In the genomic region with DNA sequence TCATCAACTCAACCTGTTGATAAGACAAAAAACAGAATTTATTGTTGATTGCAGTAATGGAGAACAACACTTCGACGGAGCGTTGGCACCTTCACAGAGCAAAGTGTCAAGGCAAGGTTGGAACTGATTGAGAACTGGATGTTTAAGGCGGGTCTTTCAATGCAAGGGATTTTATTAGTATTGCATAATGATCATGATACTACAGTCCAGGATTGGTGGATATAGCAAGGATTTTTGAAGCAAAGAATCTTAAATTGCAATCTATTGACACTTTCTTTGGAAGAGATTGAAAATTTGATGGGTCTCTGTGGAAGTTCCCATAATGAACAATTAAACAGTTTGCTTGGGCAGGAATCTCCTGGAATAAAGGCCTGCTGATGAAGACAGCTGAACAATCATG, we compare ENCODE assay signal across 9 cellular contexts. TPM values are rescaled to one million over a fixed set of nuclear protein-coding genes. Genes with fewer than 3 reads are reported as not detected.
DNase-seq lines count a peak whose midpoint lies in the region; ATAC-seq, FAIRE-seq and TF ChIP-seq lines count a peak whose summit lies in the region.
"Had no signal": no experiment of that assay in that cellular context is flagged by ENCODE, and none has a peak within 500 bp of the region (broad histone marks: within the 10 kb centered on the region; RNA-seq: fewer than 3 reads in every experiment).

No MANE protein-coding gene starts in this region.

- 0 out of 2 replicates have a peak overlapping the region, but pooled peaks have one; percentile 89 for H3K4me3 ChIP-seq in PC-3 (ENCODE audit: low read length)
- peak overlapping the region in 2 of 4 experiments; percentile 84 to 97 for H3K4me3 ChIP-seq in fibroblast of lung (replicated peaks in 1 of 4; ENCODE audit: control extremely low read depth in 1 of 4, insufficient read depth in 1 of 4, low read depth in 3 of 4, low read length in 4 of 4)
- no peak overlapping the region for H3K4me3 ChIP-seq in trophoblast cell (ENCODE audit: low read depth, low read length)

- no TSS peak for BruUV-seq in PC-3 (replicated peaks; lab: Mats Ljungman, UMichigan)

- DNase-seq in PC-3: no peak
- DNase-seq in fibroblast of lung (ENCODE audit: low read depth in 2 of 2): no peak
- DNase-seq in trophoblast cell: no peak
- DNase-seq in NCI-H510A treated with DMSO at 0.1 percent for 48 hours (lab: John Stamatoyannopoulos, UW): no peak
- no peak for DNase-seq in HTR-8/SVneo (ENCODE audit: insufficient read length, low spot score)
- no peak for DNase-seq in GM12892 (ENCODE audit: insufficient read length)

- CTCF ChIA-PET in PC-3 (lab: Charles Lee): no interaction called here

- no peaks in the 10 kb centered on the region for H3K9me2 ChIP-seq in PC-3 (replicated peaks; ENCODE audit: low read length)

- peaks cover 4% of the 10 kb centered on the region for H3K79me1 ChIP-seq in trophoblast cell (ENCODE audit: low read length)

- H3K9me3 ChIP-seq in ES-I3 (ENCODE audit: control insufficient read depth, insufficient read depth, low read length) (no peaks in the 10 kb centered on the region; the same call in 1 of the 2 replicates), PC-3 (ENCODE audit: low read length) (no peaks in the 10 kb centered on the region), fibroblast of lung (ENCODE audit: control insufficient read depth, insufficient read depth, low read depth, low read length) (no peaks in the 10 kb centered on the region), trophoblast cell (ENCODE audit: insufficient read depth, low read depth, low read length) (peaks cover 4% of the 10 kb centered on the region)

- H3K79me2 ChIP-seq in PC-3 (ENCODE audit: low read length): no peaks in the 10 kb centered on the region
- H3K79me2 ChIP-seq in fibroblast of lung (ENCODE audit: control insufficient read depth, insufficient read depth, low read length): no peaks in the 10 kb centered on the region
- H3K79me2 ChIP-seq in trophoblast cell (ENCODE audit: control insufficient read depth, insufficient read depth, low read length, poor library complexity): peaks cover 3% of the 10 kb centered on the region

- ATAC-seq in PC-3 (no peak), GM21367 (IDR thresholded peaks at IDR 0.05; ENCODE audit: unreplicated experiment) (no peak)

- no peak overlapping the region for H2BK12ac ChIP-seq in trophoblast cell (ENCODE audit: low read length)

- TF ChIP-seq POLR2A in GM12892 (IDR thresholded peaks at IDR 0.05; ENCODE audit: low read depth, low read length): no peak

- H3K36me3 ChIP-seq in ES-I3 (ENCODE audit: insufficient read depth, low read length): peaks cover 3% of the 10 kb centered on the region; the same call in 1 of the 2 replicates
- no peaks in the 10 kb centered on the region for H3K36me3 ChIP-seq in PC-3 (ENCODE audit: low read depth, low read length)
- no peaks in the 10 kb centered on the region for H3K36me3 ChIP-seq in fibroblast of lung (ENCODE audit: control insufficient read depth, insufficient read depth, low read length)
- H3K36me3 ChIP-seq in trophoblast cell (ENCODE audit: control insufficient read depth in 1 of 2, insufficient read depth in 2 of 2, low read length in 2 of 2): peaks cover 5 to 7% of the 10 kb centered on the region in 2 experiments

- H3K4me2 ChIP-seq in PC-3 (ENCODE audit: low read length) (peak overlapping the region; percentile 46; the same call in 1 of the 2 replicates), fibroblast of lung (ENCODE audit: extremely low read depth, insufficient read depth, low read length) (peak overlapping the region; percentile 56), trophoblast cell (ENCODE audit: low read length) (peak overlapping the region; percentile 84)

- FAIRE-seq in HTR-8/SVneo (lab: Jason Lieb, UNC): no peak
- no peak for FAIRE-seq in GM12892 (lab: Jason Lieb, UNC)

- POLR2A ChIA-PET in PC-3 (lab: Charles Lee; ENCODE audit: unreplicated experiment): no interaction called here

- no peak overlapping the region for H3K27ac ChIP-seq in PC-3 (ENCODE audit: low read length)
- H3K27ac ChIP-seq in fibroblast of lung (ENCODE audit: insufficient read depth, low read length): no peak overlapping the region
- H3K27ac ChIP-seq in trophoblast cell (ENCODE audit: low read depth, low read length): no peak overlapping the region

- intact Hi-C loops in PC-3 (cut with micrococcal nuclease): loop anchor here (1.0 to 2.0 kb wide), 3 partner anchors 47 to 192 kb away; a partner anchor contains a TSS

- peak overlapping the region; percentile 89; the same call in 1 of the 2 replicates for H3K9ac ChIP-seq in ES-I3 (ENCODE audit: low read depth, low read length)
- H3K9ac ChIP-seq in PC-3 (ENCODE audit: low read length): no peak overlapping the region
- no peak overlapping the region for H3K9ac ChIP-seq in fibroblast of lung (ENCODE audit: insufficient read depth, low read length)
- no peak overlapping the region for H3K9ac ChIP-seq in trophoblast cell (ENCODE audit: low read length)

- no peak overlapping the region for H4K12ac ChIP-seq in trophoblast cell (ENCODE audit: low read depth, low read length)

- H2AFZ ChIP-seq in PC-3 (ENCODE audit: low read length) (peak overlapping the region; percentile 99), fibroblast of lung (ENCODE audit: low read length) (peak overlapping the region; percentile 13), trophoblast cell (ENCODE audit: insufficient read depth, low read length, poor library complexity) (peak overlapping the region; percentile 52)

- H3K27me3 ChIP-seq in PC-3 (ENCODE audit: low read length) (no peaks in the 10 kb centered on the region), fibroblast of lung (ENCODE audit: control insufficient read depth, insufficient read depth, low read length) (no peaks in the 10 kb centered on the region), trophoblast cell (ENCODE audit: insufficient read depth, low read length) (no peaks in the 10 kb centered on the region)
- H3K27me3 ChIP-seq: left lung had no signal

- no peak overlapping the region for H4K91ac ChIP-seq in trophoblast cell (ENCODE audit: low read depth, low read length)

- H4K8ac ChIP-seq in trophoblast cell (ENCODE audit: low read depth, low read length): peak overlapping the region; percentile 57

- no peak overlapping the region for H3K14ac ChIP-seq in trophoblast cell (ENCODE audit: low read length)

- H3K4me1 ChIP-seq in ES-I3 (ENCODE audit: insufficient read depth, low read length): no peaks in the 10 kb centered on the region; the same call in 1 of the 2 replicates
- H3K4me1 ChIP-seq in PC-3 (ENCODE audit: insufficient read depth, low read length): peaks cover 10% of the 10 kb centered on the region
- H3K4me1 ChIP-seq in fibroblast of lung (ENCODE audit: control insufficient read depth, extremely low read depth, insufficient read depth, low read length): peaks cover 4% of the 10 kb centered on the region
- no peaks in the 10 kb centered on the region for H3K4me1 ChIP-seq in trophoblast cell (ENCODE audit: control insufficient read depth in 1 of 2, insufficient read depth in 2 of 2, low read length in 2 of 2)

- no peak overlapping the region for H2BK5ac ChIP-seq in trophoblast cell (ENCODE audit: low read depth, low read length, poor library complexity)

- H3F3A ChIP-seq in PC-3 (ENCODE audit: low read length, unreplicated experiment): no peaks in the 10 kb centered on the region

- H3K4ac ChIP-seq in trophoblast cell (ENCODE audit: low read depth, low read length): no peak overlapping the region

- no peak overlapping the region for H2BK120ac ChIP-seq in trophoblast cell (ENCODE audit: insufficient read depth, low read length, poor library complexity)

- H3K23ac ChIP-seq in trophoblast cell (ENCODE audit: low read length): no peak overlapping the region

- H2AK5ac ChIP-seq in trophoblast cell (ENCODE audit: low read length): no peak overlapping the region

- no peak overlapping the region for H3K18ac ChIP-seq in trophoblast cell (ENCODE audit: low read length)

- H4K20me1 ChIP-seq in PC-3 (ENCODE audit: low read length): no peaks in the 10 kb centered on the region
- no peaks in the 10 kb centered on the region for H4K20me1 ChIP-seq in fibroblast of lung (ENCODE audit: control insufficient read depth, extremely low read depth, insufficient read depth, low read length)

- no CpG with 5 or more reads among the region's 4 CpGs for WGBS in trophoblast cell (ENCODE audit: extremely low coverage, insufficient coverage, insufficient read length)

- TF ChIP-seq CTCF in PC-3 (conservative IDR thresholded peaks at IDR 0.05; ENCODE audit: low read depth, low read length): no peak
- TF ChIP-seq CTCF in fibroblast of lung (conservative IDR thresholded peaks at IDR 0.05 in 1 of 2, IDR thresholded peaks at IDR 0.05 in 1 of 2; ENCODE audit: low read depth in 1 of 2, low read length in 2 of 2): no peak

RNA-seq across cellular contexts. Expression of a gene that starts 0.6 kb away (rescaled TPM):
- 0.92 and 1.0 TPM in 2 replicates for total RNA-seq in PC-3 (2014; rRNA removed)
- 2.8 and 5.8 TPM in 2 replicates for total RNA-seq in fibroblast of lung
- polyA plus RNA-seq in fibroblast of lung: 1.7 and 2.9 TPM in 2 replicates
- 1.4 and 2.4 TPM in 2 replicates for polyA plus RNA-seq in fibroblast of lung (2012)
- polyA minus RNA-seq in fibroblast of lung (ENCODE audit: low replicate concordance): 0.22 and 1.3 TPM in 2 replicates
- polyA plus RNA-seq in trophoblast cell (2013): 3.0 and 3.7 TPM in 2 replicates
- 5.2 TPM for polyA plus RNA-seq in GM12892 (2012; ENCODE audit: missing spikeins)

RNA-seq across cellular contexts. Expression of a gene that starts 45.8 kb away (rescaled TPM):
- total RNA-seq in PC-3 (2014; rRNA removed): 0.69 and 0.73 TPM in 2 replicates
- 3.6 and 5.9 TPM in 2 replicates for total RNA-seq in fibroblast of lung
- 0.96 and 1.3 TPM in 2 replicates for polyA plus RNA-seq in fibroblast of lung
- polyA plus RNA-seq in fibroblast of lung (2012): 0.91 and 1.1 TPM in 2 replicates
- polyA minus RNA-seq in fibroblast of lung (ENCODE audit: low replicate concordance): 0.67 and 0.74 TPM in 2 replicates
- 0.43 and 0.45 TPM in 2 replicates for polyA plus RNA-seq in trophoblast cell (2013)
- polyA plus RNA-seq in GM12892 (2012; ENCODE audit: missing spikeins): 1.5 TPM

RNA-seq across cellular contexts. Expression of a gene that starts 51.0 kb away (rescaled TPM):
- total RNA-seq in PC-3 (2014; rRNA removed): 1.9 and 2.5 TPM in 2 replicates
- total RNA-seq in fibroblast of lung: 9.1 and 10.0 TPM in 2 replicates
- polyA plus RNA-seq in fibroblast of lung: 2.9 and 4.9 TPM in 2 replicates
- polyA plus RNA-seq in fibroblast of lung (2012): 2.0 and 3.1 TPM in 2 replicates
- polyA minus RNA-seq in fibroblast of lung (ENCODE audit: low replicate concordance): 0.37 TPM in 1 of 2 replicates, not detected in the other
- 2.1 and 2.3 TPM in 2 replicates for polyA plus RNA-seq in trophoblast cell (2013)
- 0.59 TPM for polyA plus RNA-seq in GM12892 (2012; ENCODE audit: missing spikeins)

Comparison
In these comparisons a context has a peak if more than half of its experiments do, and no peak if none do; other contexts are left out.
1. H2AFZ ChIP-seq: peak in every context shown above with its lines; median percentile 99 in PC-3; 52 in trophoblast cell; 13 in fibroblast of lung.